ENCODE assay signal across 20 cellular contexts in the genomic region with DNA sequence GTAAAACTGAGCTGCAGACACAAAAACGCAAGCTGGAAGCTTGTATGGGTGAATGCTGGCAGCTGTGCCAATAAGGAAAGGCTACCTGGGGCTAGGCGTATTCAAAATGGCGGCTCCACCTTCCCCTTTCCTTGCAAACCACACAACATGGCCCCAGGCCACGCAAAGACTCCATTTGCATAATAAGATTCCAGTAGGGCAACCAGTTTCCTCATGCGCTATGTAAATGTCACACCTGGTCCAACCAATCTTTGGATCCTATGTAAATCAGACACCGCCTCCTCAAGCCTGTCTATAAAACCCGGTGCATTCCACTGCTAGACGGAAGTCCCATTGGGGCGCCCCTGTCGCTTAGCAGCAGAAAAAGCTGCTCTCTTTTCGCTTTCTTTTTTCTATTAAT.
"Had no signal": no experiment of that assay in that cellular context is flagged by ENCODE, and none has a peak within 500 bp of the region (broad histone marks: within the 10 kb centered on the region; RNA-seq: fewer than 3 reads in every experiment).

No MANE protein-coding gene starts in this region.

- H3K4me3 ChIP-seq: body of pancreas, prostate gland had no signal

- H3K4me1 ChIP-seq: body of pancreas, prostate gland had no signal

- H3K36me3 ChIP-seq: prostate gland, WERI-Rb-1 had no signal

- DNase-seq: activated CD4-positive, alpha-beta T cell treated with anti-CD3 and anti-CD28 coated beads for 4 hours; activated CD8-positive, alpha-beta memory T cell treated with anti-CD3 and anti-CD28 coated beads, Interleukin-2, amount 50 U/mL, for 4 hours; activated CD8-positive, alpha-beta T cell treated with anti-CD3 and anti-CD28 coated beads, Interleukin-2, amount 10 ng/mL, durations not matched to agents 7 days and 5 days; activated gamma-delta T cell; activated naive CD8-positive, alpha-beta T cell treated with anti-CD3 and anti-CD28 coated beads for 36 hours; activated T-cell treated with anti-CD3 and anti-CD28 coated beads, Interleukin-2, amount 50 U/mL, for 48 hours; amygdala; body of pancreas; caudate nucleus; hippocampal formation; mesendoderm; natural killer cell; occipital lobe; right cardiac atrium; small intestine; stimulated activated CD4-positive, alpha-beta T cell treated with anti-CD3 and anti-CD28 coated beads, Interleukin-4, amount 100 ng/mL, for 4 hours; stimulated activated naive CD8-positive, alpha-beta T cell treated with anti-CD3 and anti-CD28 coated beads, Interleukin-15, Interleukin-2, amounts not matched to agents 100 U/mL and 50 U/mL, for 24 hours; trophoblast cell; WERI-Rb-1 had no signal

- H3K9me3 ChIP-seq: body of pancreas, prostate gland had no signal

- H3K27me3 ChIP-seq: body of pancreas had no signal

- H3K27ac ChIP-seq: body of pancreas, prostate gland, WERI-Rb-1 had no signal
